In the genomic region with DNA sequence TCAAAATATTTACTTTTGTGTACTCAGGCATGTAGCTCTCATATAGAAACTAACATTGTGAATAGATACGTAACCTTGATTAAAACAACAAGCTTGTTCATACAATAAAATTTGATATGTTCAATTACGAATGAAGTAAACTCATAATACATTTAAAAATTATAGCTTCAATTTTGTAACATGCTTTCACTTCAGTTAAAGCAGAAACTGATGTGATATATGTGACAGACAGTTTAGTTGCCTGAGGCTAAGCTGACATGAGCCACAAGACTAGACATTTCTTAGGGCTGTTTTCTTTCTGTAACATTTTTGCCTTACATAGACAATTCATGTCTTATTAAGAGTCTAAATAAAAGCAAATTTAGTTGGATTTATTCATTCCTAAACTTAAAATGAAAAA, we compare ENCODE assay signal across 16 cellular contexts.
DNase-seq lines count a peak whose midpoint lies in the region; ATAC-seq, FAIRE-seq and TF ChIP-seq lines count a peak whose summit lies in the region.
"Had no signal": no experiment of that assay in that cellular context is flagged by ENCODE, and none has a peak within 500 bp of the region (broad histone marks: within the 10 kb centered on the region; RNA-seq: fewer than 3 reads in every experiment).

No MANE protein-coding gene starts in this region.

- no peak for DNase-seq in Karpas-422
- no peak for DNase-seq in K562 (ENCODE audit: extremely low read depth in 1 of 4, low spot score in 3 of 4)
- no peak for DNase-seq in HuH-7 (ENCODE audit: low spot score)
- no peak for DNase-seq in NOMO-1 treated with dmso at 0.1 percent for 144 hours (lab: John Stamatoyannopoulos, UW; ENCODE audit: unreplicated experiment)
- no peak for DNase-seq in substantia nigra (lab: John Stamatoyannopoulos, UW)
- DNase-seq: CD8-positive, alpha-beta T cell; COR-L47; DMS79; H7; KBM-7 had no signal

- no peaks in the 10 kb centered on the region for H3K9me1 ChIP-seq in K562 (ENCODE audit: control insufficient read depth, insufficient read depth, low read length)

- H3K4me3 ChIP-seq in Karpas-422 (ENCODE audit: low read length) (no peak overlapping the region), K562 (no peak overlapping the region), neural cell (ENCODE audit: low read length) (no peak overlapping the region)
- H3K4me3 ChIP-seq: A549, GM12878, GM23338 had no signal

- in situ Hi-C loops in K562 (cut with MboI), result no loop called here

- no peak for FAIRE-seq in K562 (lab: Jason Lieb, UNC)
- FAIRE-seq: A549, GM12878 had no signal

- BruUV-seq in K562 (replicated peaks; lab: Mats Ljungman, UMichigan), result no TSS peak

- 55% methylated on average over 2 of the region's 2 CpGs for WGBS in K562 (ENCODE audit: insufficient coverage, low coverage, missing lambda C conversion rate)

- no peak for TF ChIP-seq POLR2A in K562 (conservative IDR thresholded peaks at IDR 0.05)
- TF ChIP-seq POLR2A in GM18505 (IDR thresholded peaks at IDR 0.05; ENCODE audit: borderline replicate concordance, extremely low read depth, insufficient read depth, insufficient read length), result no peak

- intact Hi-C loops in K562 (cut with micrococcal nuclease), result no loop called here

- H3K9ac ChIP-seq in Karpas-422 (ENCODE audit: low read length), result no peak overlapping the region
- H3K9ac ChIP-seq in K562 (ENCODE audit: insufficient read depth in 1 of 2, low read depth in 2 of 2, low read length in 2 of 2), result no peak overlapping the region
- no peak overlapping the region for H3K9ac ChIP-seq in neural cell (ENCODE audit: low read length)

- H4K20me1 ChIP-seq in Karpas-422 (ENCODE audit: insufficient read depth, low read depth, low read length) (no peaks in the 10 kb centered on the region), K562 (replicated peaks; ENCODE audit: control insufficient read depth, insufficient read depth, low read length) (no peaks in the 10 kb centered on the region), neural cell (ENCODE audit: insufficient read depth) (no peaks in the 10 kb centered on the region)

- TF ChIP-seq CTCF in K562 (IDR thresholded peaks at IDR 0.05 in 2 of 3, conservative IDR thresholded peaks at IDR 0.05 in 1 of 3; ENCODE audit: insufficient read depth in 2 of 3, low read depth in 1 of 3, low read length in 3 of 3) (no peak), neural cell (IDR thresholded peaks at IDR 0.05; ENCODE audit: poor library complexity, severe bottlenecking) (no peak)

- H3K27me3 ChIP-seq in Karpas-422 (ENCODE audit: low read length) (no peaks in the 10 kb centered on the region), K562 (ENCODE audit: control insufficient read depth in 2 of 2, insufficient read depth in 2 of 2, low read length in 2 of 2) (no peaks in the 10 kb centered on the region), neural cell (ENCODE audit: insufficient read depth, low read depth, low read length) (no peaks in the 10 kb centered on the region)

- H2AFZ ChIP-seq in Karpas-422 (ENCODE audit: low read length), result peak overlapping the region; percentile 62; the same call in 1 of the 2 replicates
- H2AFZ ChIP-seq in K562 (ENCODE audit: low read depth, low read length), result no peak overlapping the region
- H2AFZ ChIP-seq in neural cell (ENCODE audit: low read depth, low read length), result no peak overlapping the region
- H2AFZ ChIP-seq: GM23338 had no signal

- H3K36me3 ChIP-seq in Karpas-422 (ENCODE audit: insufficient read depth, low read length) (no peaks in the 10 kb centered on the region), K562 (ENCODE audit: control insufficient read depth, insufficient read depth, low read length) (no peaks in the 10 kb centered on the region), neural cell (ENCODE audit: insufficient read depth, low read length) (no peaks in the 10 kb centered on the region)

- H3K4me1 ChIP-seq in Karpas-422 (ENCODE audit: low read length), result no peaks in the 10 kb centered on the region
- H3K4me1 ChIP-seq in K562 (replicated peaks in 1 of 2; ENCODE audit: control insufficient read depth in 2 of 2, insufficient read depth in 2 of 2, low read length in 2 of 2), result no peaks in the 10 kb centered on the region
- H3K4me1 ChIP-seq: A549 had no signal

- POLR2A ChIA-PET in K562 (lab: Yijun Ruan, JAX), result interaction anchor here (0.6 kb wide), 1 partner anchor 493 kb away, joined by 3 read pairs; no protein-coding TSS in a partner anchor

- no peak for TF ChIP-seq RAD21 in K562 (CRISPR knock-in tag; conservative IDR thresholded peaks at IDR 0.05 in 1 of 2, IDR thresholded peaks at IDR 0.05 in 1 of 2)
- no peak for TF ChIP-seq RAD21 in neural cell (conservative IDR thresholded peaks at IDR 0.05)

- H3K4me2 ChIP-seq in Karpas-422 (ENCODE audit: low read depth, low read length, poor library complexity, severe bottlenecking) (no peak overlapping the region), K562 (ENCODE audit: insufficient read depth, low read length) (no peak overlapping the region), neural cell (ENCODE audit: low read length) (no peak overlapping the region)
- H3K4me2 ChIP-seq: A549, GM23338 had no signal

- no peak overlapping the region for H3K27ac ChIP-seq in Karpas-422 (ENCODE audit: low read length)
- no peak overlapping the region for H3K27ac ChIP-seq in K562 (ENCODE audit: extremely low read depth, low read depth, low read length)
- H3K27ac ChIP-seq in neural cell (ENCODE audit: low read length), result no peak overlapping the region
- H3K27ac ChIP-seq in substantia nigra (ENCODE audit: low read depth, low read length, poor library complexity, severe bottlenecking), result no peak overlapping the region
- H3K27ac ChIP-seq: A549, HL-60 had no signal

- H3K79me2 ChIP-seq in Karpas-422 (ENCODE audit: low read length), result no peaks in the 10 kb centered on the region
- no peaks in the 10 kb centered on the region for H3K79me2 ChIP-seq in K562 (ENCODE audit: control insufficient read depth, insufficient read depth, low read length)
- no peaks in the 10 kb centered on the region for H3K79me2 ChIP-seq in neural cell (replicated peaks; ENCODE audit: insufficient read depth, low read length)

- ATAC-seq in K562 (no peak), GM18505 (IDR thresholded peaks at IDR 0.05; ENCODE audit: unreplicated experiment) (no peak)
- ATAC-seq: A549; CD8-positive, alpha-beta T cell; GM12878; GM23338 had no signal

- no peak for TF ChIP-seq EP300 in K562 (IDR thresholded peaks at IDR 0.05; ENCODE audit: low read length)
- TF ChIP-seq EP300 in neural cell (conservative IDR thresholded peaks at IDR 0.05; ENCODE audit: poor library complexity, severe bottlenecking), result peak; percentile 76

- H3K9me2 ChIP-seq in Karpas-422 (replicated peaks; ENCODE audit: insufficient read depth, low read length) (no peaks in the 10 kb centered on the region), neural cell (ENCODE audit: insufficient read depth, low read length) (no peaks in the 10 kb centered on the region)

- CTCF ChIA-PET in K562 (lab: Yijun Ruan, JAX; ENCODE audit: low intra/inter-chr PET ratio), result no interaction called here

- no peaks in the 10 kb centered on the region for H3F3A ChIP-seq in neural cell (ENCODE audit: insufficient read depth, low read length, poor library complexity, severe bottlenecking)

- H3K9me3 ChIP-seq in Karpas-422 (ENCODE audit: low read length) (no peaks in the 10 kb centered on the region), K562 (replicated peaks; ENCODE audit: control insufficient read depth, insufficient read depth, low read depth, low read length) (no peaks in the 10 kb centered on the region), neural cell (ENCODE audit: low read length) (no peaks in the 10 kb centered on the region)
- H3K9me3 ChIP-seq: A549 had no signal

TF ChIP-seq in K562, 482 proteins besides CTCF, POLR2A, EP300 and RAD21:
- TF ChIP-seq RFX7 (CRISPR knock-in tag; IDR thresholded peaks at IDR 0.05), result no peak
- TF ChIP-seq CHD1 (IDR thresholded peaks at IDR 0.05; ENCODE audit: low read length), result no peak
- no peak for TF ChIP-seq YY1 (IDR thresholded peaks at IDR 0.05; ENCODE audit: borderline replicate concordance in 1 of 3, control insufficient read depth in 1 of 3, extremely low read depth in 1 of 3, insufficient read depth in 3 of 3, insufficient read length in 1 of 3, insufficient replicate concordance in 2 of 3, low read depth in 1 of 3, low read length in 2 of 3)
- no peak for TF ChIP-seq ZNF121 (CRISPR knock-in tag; conservative IDR thresholded peaks at IDR 0.05)
- TF ChIP-seq MAFG (tag; conservative IDR thresholded peaks at IDR 0.05), result no peak
- no peak for TF ChIP-seq ZNF253 (CRISPR knock-in tag; conservative IDR thresholded peaks at IDR 0.05)
- 0 out of 2 replicates have a peak, but pooled peaks have one; percentile 66 for TF ChIP-seq BRCA1 (IDR thresholded peaks at IDR 0.05)
- no peak for TF ChIP-seq BRCA1 (CRISPR knock-in tag; IDR thresholded peaks at IDR 0.05)

TF ChIP-seq in neural cell, 6 proteins besides CTCF, POLR2A, EP300 and RAD21 (continues in another document):
- TF ChIP-seq EZH2 (IDR thresholded peaks at IDR 0.05; ENCODE audit: borderline replicate concordance, insufficient read depth, low read length, poor library complexity, severe bottlenecking) (no peak), SMC3 (conservative IDR thresholded peaks at IDR 0.05; ENCODE audit: poor library complexity) (no peak), POLR2AphosphoS5 (IDR thresholded peaks at IDR 0.05) (no peak), MXI1 (conservative IDR thresholded peaks at IDR 0.05; ENCODE audit: poor library complexity, severe bottlenecking) (no peak)
- TF ChIP-seq, protein P1, sequence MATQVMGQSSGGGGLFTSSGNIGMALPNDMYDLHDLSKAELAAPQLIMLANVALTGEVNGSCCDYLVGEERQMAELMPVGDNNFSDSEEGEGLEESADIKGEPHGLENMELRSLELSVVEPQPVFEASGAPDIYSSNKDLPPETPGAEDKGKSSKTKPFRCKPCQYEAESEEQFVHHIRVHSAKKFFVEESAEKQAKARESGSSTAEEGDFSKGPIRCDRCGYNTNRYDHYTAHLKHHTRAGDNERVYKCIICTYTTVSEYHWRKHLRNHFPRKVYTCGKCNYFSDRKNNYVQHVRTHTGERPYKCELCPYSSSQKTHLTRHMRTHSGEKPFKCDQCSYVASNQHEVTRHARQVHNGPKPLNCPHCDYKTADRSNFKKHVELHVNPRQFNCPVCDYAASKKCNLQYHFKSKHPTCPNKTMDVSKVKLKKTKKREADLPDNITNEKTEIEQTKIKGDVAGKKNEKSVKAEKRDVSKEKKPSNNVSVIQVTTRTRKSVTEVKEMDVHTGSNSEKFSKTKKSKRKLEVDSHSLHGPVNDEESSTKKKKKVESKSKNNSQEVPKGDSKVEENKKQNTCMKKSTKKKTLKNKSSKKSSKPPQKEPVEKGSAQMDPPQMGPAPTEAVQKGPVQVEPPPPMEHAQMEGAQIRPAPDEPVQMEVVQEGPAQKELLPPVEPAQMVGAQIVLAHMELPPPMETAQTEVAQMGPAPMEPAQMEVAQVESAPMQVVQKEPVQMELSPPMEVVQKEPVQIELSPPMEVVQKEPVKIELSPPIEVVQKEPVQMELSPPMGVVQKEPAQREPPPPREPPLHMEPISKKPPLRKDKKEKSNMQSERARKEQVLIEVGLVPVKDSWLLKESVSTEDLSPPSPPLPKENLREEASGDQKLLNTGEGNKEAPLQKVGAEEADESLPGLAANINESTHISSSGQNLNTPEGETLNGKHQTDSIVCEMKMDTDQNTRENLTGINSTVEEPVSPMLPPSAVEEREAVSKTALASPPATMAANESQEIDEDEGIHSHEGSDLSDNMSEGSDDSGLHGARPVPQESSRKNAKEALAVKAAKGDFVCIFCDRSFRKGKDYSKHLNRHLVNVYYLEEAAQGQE (IDR thresholded peaks at IDR 0.05; ENCODE audit: borderline replicate concordance), result no peak
